Comparison of ENCODE assay signal across 28 cellular contexts in genomic region chr17:78372811-78373210, GRCh38. TPM values are rescaled to one million over a fixed set of nuclear protein-coding genes. Genes with fewer than 3 reads are reported as not detected.
DNase-seq lines count a peak whose midpoint lies in the region; ATAC-seq, FAIRE-seq and TF ChIP-seq lines count a peak whose summit lies in the region.
"Had no signal": no experiment of that assay in that cellular context is flagged by ENCODE, and none has a peak within 500 bp of the region (broad histone marks: within the 10 kb centered on the region; RNA-seq: fewer than 3 reads in every experiment).

No MANE protein-coding gene starts in this region.

- no peaks in the 10 kb centered on the region for H3K36me3 Mint-ChIP-seq in nephron progenitor cell (ENCODE audit: low read depth)
- H3K36me3 Mint-ChIP-seq: CD4-positive, alpha-beta memory T cell; T-cell had no signal

- no peak for ATAC-seq in upper lobe of left lung (ENCODE audit: low FRiP score in 2 of 2)
- no peak for ATAC-seq in left colon
- ATAC-seq: activated CD8-positive, alpha-beta T cell treated with anti-CD3 and anti-CD28 coated beads for 36 hours; activated naive CD8-positive, alpha-beta T cell treated with anti-CD3 and anti-CD28 coated beads, Interleukin-2, amount 50 U/mL, for 24 hours; lower lobe of right lung; T-cell had no signal

- H3K9me3 ChIP-seq in endothelial cell of umbilical vein (replicated peaks; ENCODE audit: control insufficient read depth, insufficient read depth, low read length): no peaks in the 10 kb centered on the region
- H3K9me3 ChIP-seq in upper lobe of left lung: no peaks in the 10 kb centered on the region
- H3K9me3 ChIP-seq: colonic mucosa, lower lobe of right lung, right lobe of liver, SJCRH30, tibial nerve had no signal

- TF ChIP-seq EP300 in upper lobe of left lung (IDR thresholded peaks at IDR 0.05): no peak

- no peaks in the 10 kb centered on the region for H3K79me2 ChIP-seq in endothelial cell of umbilical vein (ENCODE audit: control insufficient read depth, insufficient read depth, low read length)

- H3K4me2 ChIP-seq in endothelial cell of umbilical vein (ENCODE audit: insufficient read depth, low read length): no peak overlapping the region

- dilution Hi-C loops in endothelial cell of umbilical vein (cut with MboI; ENCODE audit: extremely low pct_ligation_motif_present, low sequenced_read_pairs): no loop called here

- no peak for TF ChIP-seq POLR2A in endothelial cell of umbilical vein (IDR thresholded peaks at IDR 0.05; ENCODE audit: low read depth, low read length)
- TF ChIP-seq POLR2A in upper lobe of left lung (IDR thresholded peaks at IDR 0.05): no peak

- H2AFZ ChIP-seq in endothelial cell of umbilical vein (ENCODE audit: low read depth, low read length): peak overlapping the region; percentile 63

- TF ChIP-seq CTCF in endothelial cell of umbilical vein (IDR thresholded peaks at IDR 0.05; ENCODE audit: extremely low read depth in 1 of 2, insufficient read depth in 1 of 2, low read depth in 1 of 2, low read length in 2 of 2) (no peak), nephron progenitor cell (IDR thresholded peaks at IDR 0.05) (no peak), upper lobe of left lung (IDR thresholded peaks at IDR 0.05) (no peak), GM10248 (IDR thresholded peaks at IDR 0.05; ENCODE audit: control extremely low read depth, extremely low read depth, low read depth, missing control alignments) (no peak)

- H3K36me3 ChIP-seq in endothelial cell of umbilical vein (ENCODE audit: control insufficient read depth in 2 of 2, extremely low read depth in 1 of 2, insufficient read depth in 2 of 2, low read length in 2 of 2): no peaks in the 10 kb centered on the region
- H3K36me3 ChIP-seq in upper lobe of left lung: no peaks in the 10 kb centered on the region
- H3K36me3 ChIP-seq: colonic mucosa, lower lobe of right lung, right lobe of liver, SJCRH30, tibial nerve had no signal

- no peak overlapping the region for H3K27ac ChIP-seq in endothelial cell of umbilical vein (ENCODE audit: insufficient read depth, low read depth, low read length)
- peak overlapping the region in 3 of 4 donors; percentile 2 to 63 (median 24) for H3K27ac ChIP-seq in upper lobe of left lung
- H3K27ac ChIP-seq: 22Rv1, colonic mucosa, lower lobe of right lung, SJCRH30, tibial nerve had no signal

- H3K4me1 ChIP-seq in endothelial cell of umbilical vein (ENCODE audit: control insufficient read depth, extremely low read depth, insufficient read depth, low read length) (peaks cover 24% of the 10 kb centered on the region), upper lobe of left lung (peaks cover 27 to 34% (median 33%) of the 10 kb centered on the region in 4 donors)
- H3K4me1 ChIP-seq: colonic mucosa had no signal

- CTCF ChIA-PET in endothelial cell of umbilical vein (lab: Charles Lee) (interaction anchor here (1.0 to 2.6 kb wide), 6 partner anchors 8 to 49 kb away, joined by 6 to 17 read pairs (median 7); no protein-coding TSS in a partner anchor), GM10248 (lab: Yijun Ruan, JAX) (interaction anchor here (1.1 to 6.6 kb wide), 4 partner anchors 10 to 50 kb away, joined by 3 to 36 read pairs (median 4); partner anchors contain the start of gene SOCS3)

- no peaks in the 10 kb centered on the region for H3K9me1 ChIP-seq in endothelial cell of umbilical vein (replicated peaks; ENCODE audit: control insufficient read depth, extremely low read depth, insufficient read depth, low read length)

- peak overlapping the region; percentile 13 for H3K27ac Mint-ChIP-seq in nephron progenitor cell
- H3K27ac Mint-ChIP-seq: activated CD8-positive, alpha-beta T cell treated with anti-CD3 and anti-CD28 coated beads for 36 hours; activated naive CD8-positive, alpha-beta T cell treated with anti-CD3 and anti-CD28 coated beads, Interleukin-2, amount 50 U/mL, for 24 hours; stimulated activated naive CD8-positive, alpha-beta T cell treated with anti-CD3 and anti-CD28 coated beads, Interleukin-15, Interleukin-2, amounts not matched to agents 100 ng/mL and 50 ng/mL, for 24 hours; T-cell had no signal

- no peaks in the 10 kb centered on the region for H3K27me3 Mint-ChIP-seq in nephron progenitor cell (ENCODE audit: low read depth, poor library complexity)
- H3K27me3 Mint-ChIP-seq: activated CD8-positive, alpha-beta T cell treated with anti-CD3 and anti-CD28 coated beads for 36 hours; activated naive CD8-positive, alpha-beta T cell treated with anti-CD3 and anti-CD28 coated beads, Interleukin-2, amount 50 U/mL, for 24 hours; stimulated activated naive CD8-positive, alpha-beta T cell treated with anti-CD3 and anti-CD28 coated beads, Interleukin-15, Interleukin-2, amounts not matched to agents 100 ng/mL and 50 ng/mL, for 24 hours; T-cell had no signal

- H3K9me3 Mint-ChIP-seq in nephron progenitor cell: no peaks in the 10 kb centered on the region
- H3K9me3 Mint-ChIP-seq: activated CD8-positive, alpha-beta T cell treated with anti-CD3 and anti-CD28 coated beads for 36 hours; activated naive CD8-positive, alpha-beta T cell treated with anti-CD3 and anti-CD28 coated beads, Interleukin-2, amount 50 U/mL, for 24 hours; CD4-positive, alpha-beta memory T cell; stimulated activated naive CD8-positive, alpha-beta T cell treated with anti-CD3 and anti-CD28 coated beads, Interleukin-15, Interleukin-2, amounts not matched to agents 100 ng/mL and 50 ng/mL, for 24 hours; T-cell had no signal

- POLR2A ChIA-PET in endothelial cell of umbilical vein (lab: Charles Lee) (interaction anchor here (0.6 to 1.2 kb wide), 2 partner anchors 31 to 59 kb away, joined by 3 read pairs; no protein-coding TSS in a partner anchor), GM10248 (lab: Yijun Ruan, JAX) (no interaction called here)

- peaks cover 63% of the 10 kb centered on the region for H3K4me1 Mint-ChIP-seq in nephron progenitor cell

- intact Hi-C loops in endothelial cell of umbilical vein (cut with micrococcal nuclease) (no loop called here), left colon (cut with DNase I, micrococcal nuclease) (no loop called here)

- no peaks in the 10 kb centered on the region for H4K20me1 ChIP-seq in endothelial cell of umbilical vein (replicated peaks; ENCODE audit: control insufficient read depth, extremely low read depth, insufficient read depth, low read length)

- DNase-seq in NCI-H82 (lab: John Stamatoyannopoulos, UW): peak; percentile 56
- no peak for DNase-seq in NCI-H82 treated with DMSO at 0.1 percent for 48 hours (lab: John Stamatoyannopoulos, UW; ENCODE audit: unreplicated experiment)
- DNase-seq in endothelial cell of umbilical vein (ENCODE audit: low read depth, low spot score): no peak
- no peak for DNase-seq in nephron progenitor cell
- DNase-seq in upper lobe of left lung: no peak
- DNase-seq in NCI-H774 (lab: John Stamatoyannopoulos, UW): no peak
- DNase-seq in left colon: no peak
- no peak for DNase-seq in GM10248 (ENCODE audit: extremely low spot score)
- DNase-seq: activated CD4-positive, CD25-positive, alpha-beta regulatory T cell treated with anti-CD3 and anti-CD28 coated beads, Interleukin-2, amount 50 U/mL, for 72 hours; activated CD8-positive, alpha-beta T cell treated with anti-CD3 and anti-CD28 coated beads for 36 hours; activated effector memory CD4-positive, alpha-beta T cell treated with anti-CD3 and anti-CD28 coated beads, Interleukin-2, amount 50 U/mL, for 16 hours; activated naive CD8-positive, alpha-beta T cell treated with anti-CD3 and anti-CD28 coated beads, Interleukin-2, amount 50 U/mL, for 24 hours; CD4-positive, alpha-beta memory T cell; colonic mucosa; DMS 273 treated with DMSO at 0.1 percent for 48 hours; lower lobe of right lung; NCI-H1417 treated with DMSO at 0.1 percent for 48 hours; NCI-H510A; right lobe of liver; SJCRH30; stimulated activated CD4-positive, alpha-beta T cell treated with anti-CD3 and anti-CD28 coated beads, Interleukin-4, amount 100 ng/mL, for 4 hours; T-cell had no signal

- WGBS in upper lobe of left lung, 2 donors: 72 to 73% methylated on average over 5 of the region's 5 CpGs

- H3K27me3 ChIP-seq in endothelial cell of umbilical vein (ENCODE audit: control insufficient read depth in 2 of 2, insufficient read depth in 2 of 2, low read length in 2 of 2) (no peaks in the 10 kb centered on the region), upper lobe of left lung (no peaks in the 10 kb centered on the region)
- H3K27me3 ChIP-seq: colonic mucosa, right lobe of liver, SJCRH30, tibial nerve had no signal

- H3K9ac ChIP-seq in endothelial cell of umbilical vein (replicated peaks; ENCODE audit: extremely low read depth, insufficient read depth, low read length): no peak overlapping the region

- no peak overlapping the region for H3K4me3 ChIP-seq in endothelial cell of umbilical vein (replicated peaks in 1 of 3; ENCODE audit: insufficient read depth in 1 of 3, low read depth in 1 of 3, low read length in 3 of 3)
- H3K4me3 ChIP-seq in upper lobe of left lung: no peak overlapping the region
- H3K4me3 ChIP-seq: colonic mucosa, lower lobe of right lung, right lobe of liver, SJCRH30, tibial nerve had no signal

- peak; percentile 43 for FAIRE-seq in endothelial cell of umbilical vein (lab: Jason Lieb, UNC)
- FAIRE-seq: bronchial epithelial cell, keratinocyte, TTC549 had no signal

- H3K4me3 Mint-ChIP-seq in nephron progenitor cell: no peak overlapping the region
- H3K4me3 Mint-ChIP-seq: activated CD8-positive, alpha-beta T cell treated with anti-CD3 and anti-CD28 coated beads for 36 hours; activated naive CD8-positive, alpha-beta T cell treated with anti-CD3 and anti-CD28 coated beads, Interleukin-2, amount 50 U/mL, for 24 hours; CD4-positive, alpha-beta memory T cell; stimulated activated naive CD8-positive, alpha-beta T cell treated with anti-CD3 and anti-CD28 coated beads, Interleukin-15, Interleukin-2, amounts not matched to agents 100 ng/mL and 50 ng/mL, for 24 hours; T-cell had no signal

- BruUV-seq in endothelial cell of umbilical vein (replicated peaks; lab: Mats Ljungman, UMichigan): no TSS peak

RNA-seq across cellular contexts. Expression of gene PGS1, which starts 5.6 kb away (rescaled TPM):
- total RNA-seq in endothelial cell of umbilical vein (55.6 and 66.0 TPM in 2 replicates), upper lobe of left lung (100 to 1,000 TPM in 2 of 6 donors, 10 to 100 TPM in 4; 79.2 to 348 (median 92.3) TPM), left colon (10 to 100 TPM; 37.6 to 44.5 TPM)
- polyA plus RNA-seq in endothelial cell of umbilical vein: 48.4 and 50.8 TPM in 2 replicates
- polyA plus RNA-seq in endothelial cell of umbilical vein (2011; cell fraction: cytosol; rRNA removed): 28.4 and 36.1 TPM in 2 replicates
- polyA plus RNA-seq in endothelial cell of umbilical vein (2011; cell fraction: nucleus; rRNA removed): 195 and 203 TPM in 2 replicates
- polyA plus RNA-seq in endothelial cell of umbilical vein (2012): 30.2 and 34.0 TPM in 2 replicates
- polyA minus RNA-seq in endothelial cell of umbilical vein: 62.5 and 77.9 TPM in 2 replicates
- 31.2 TPM for polyA minus RNA-seq in endothelial cell of umbilical vein (2011; cell fraction: cytosol; rRNA and poly(A)+ RNA removed)
- polyA minus RNA-seq in endothelial cell of umbilical vein (2011; cell fraction: nucleus; rRNA and poly(A)+ RNA removed): 72.4 and 73.4 TPM in 2 replicates

RNA-seq across cellular contexts. Expression of gene SOCS3, which starts 12.9 kb away (rescaled TPM):
- total RNA-seq in endothelial cell of umbilical vein (13.6 and 14.3 TPM in 2 replicates), upper lobe of left lung (100 to 1,000 TPM in 3 of 6 donors, 10 to 100 TPM in 3; 67.1 to 173 (median 114) TPM), left colon (10 to 100 TPM; 11.6 to 33.1 TPM)
- polyA plus RNA-seq in endothelial cell of umbilical vein: 6.2 and 6.6 TPM in 2 replicates
- polyA plus RNA-seq in endothelial cell of umbilical vein (2011; cell fraction: cytosol; rRNA removed): 5.3 and 7.9 TPM in 2 replicates
- 15.2 and 19.0 TPM in 2 replicates for polyA plus RNA-seq in endothelial cell of umbilical vein (2011; cell fraction: nucleus; rRNA removed)
- polyA plus RNA-seq in endothelial cell of umbilical vein (2012): 12.2 and 14.3 TPM in 2 replicates
- polyA minus RNA-seq in endothelial cell of umbilical vein: 7.8 and 10.9 TPM in 2 replicates
- polyA minus RNA-seq in endothelial cell of umbilical vein (2011; cell fraction: cytosol; rRNA and poly(A)+ RNA removed): 31.0 TPM
- 7.3 and 17.4 TPM in 2 replicates for polyA minus RNA-seq in endothelial cell of umbilical vein (2011; cell fraction: nucleus; rRNA and poly(A)+ RNA removed)
